ENCODE assay signal across 2 cellular contexts in the genomic region with DNA sequence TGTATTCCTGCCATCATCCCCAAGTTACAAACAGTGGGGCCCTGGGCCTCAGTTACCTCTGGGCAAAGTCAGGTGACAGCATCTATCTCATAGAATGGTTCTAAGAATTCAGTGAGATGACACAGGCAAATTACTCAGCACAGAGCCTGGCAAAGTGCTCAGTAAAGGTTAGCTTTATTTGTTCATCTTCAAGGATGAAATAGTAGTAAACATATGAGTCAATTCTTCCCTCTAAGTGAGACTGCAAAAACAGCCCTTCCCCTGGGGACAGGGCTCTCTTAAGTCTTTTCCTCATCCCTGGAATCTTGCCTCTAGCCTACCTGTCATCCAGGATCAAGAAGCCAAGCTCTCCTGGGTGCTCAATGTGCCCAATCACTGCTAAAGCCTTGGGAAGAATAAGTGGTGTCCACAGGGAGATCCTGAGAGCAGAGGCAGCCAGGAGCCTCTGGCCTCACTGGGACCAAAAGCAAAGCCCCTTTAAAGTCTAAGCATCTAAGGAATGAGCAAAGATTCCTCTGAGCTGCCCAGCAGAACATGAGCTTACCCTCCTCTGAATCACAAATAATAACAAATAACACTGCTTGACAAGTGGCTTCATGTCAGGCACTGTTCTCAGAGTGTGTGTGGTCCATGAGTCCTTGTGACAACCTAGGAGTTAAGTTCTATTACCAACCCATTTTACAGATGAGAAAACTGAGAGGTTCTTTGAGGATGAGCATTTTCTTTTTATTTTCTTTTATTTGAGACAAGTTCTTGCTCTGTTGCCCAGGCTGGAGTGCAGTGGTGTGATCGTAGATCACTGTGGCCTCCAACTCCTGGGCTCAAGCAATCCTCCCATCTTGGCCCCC.
TF ChIP-seq lines count a peak whose summit lies in the region.

No MANE protein-coding gene starts in this region.

TF ChIP-seq in IMR-90, 13 proteins besides CTCF, POLR2A, EP300 and RAD21:
- TF ChIP-seq, protein P1, sequence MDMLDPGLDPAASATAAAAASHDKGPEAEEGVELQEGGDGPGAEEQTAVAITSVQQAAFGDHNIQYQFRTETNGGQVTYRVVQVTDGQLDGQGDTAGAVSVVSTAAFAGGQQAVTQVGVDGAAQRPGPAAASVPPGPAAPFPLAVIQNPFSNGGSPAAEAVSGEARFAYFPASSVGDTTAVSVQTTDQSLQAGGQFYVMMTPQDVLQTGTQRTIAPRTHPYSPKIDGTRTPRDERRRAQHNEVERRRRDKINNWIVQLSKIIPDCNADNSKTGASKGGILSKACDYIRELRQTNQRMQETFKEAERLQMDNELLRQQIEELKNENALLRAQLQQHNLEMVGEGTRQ (IDR thresholded peaks at IDR 0.05; ENCODE audit: low read depth, low read length), result peak; percentile 59; the same call in 1 of the 2 replicates
- TF ChIP-seq MXI1 (IDR thresholded peaks at IDR 0.05; ENCODE audit: borderline replicate concordance, low read depth, low read length) (no peak), MAFK (IDR thresholded peaks at IDR 0.05; ENCODE audit: low read depth, low read length) (0 out of 2 replicates have a peak, but pooled peaks have one; percentile 6), FOS (IDR thresholded peaks at IDR 0.05; ENCODE audit: low read depth, low read length) (peak; percentile 52; the same call in 1 of the 2 replicates), CEBPB (IDR thresholded peaks at IDR 0.05; ENCODE audit: low read depth, low read length) (peak; percentile 36; the same call in 1 of the 2 replicates), NFE2L2 (IDR thresholded peaks at IDR 0.05; ENCODE audit: low read depth, low read length) (peak; percentile 73), BHLHE40 (IDR thresholded peaks at IDR 0.05; ENCODE audit: low read depth, low read length) (no peak), RCOR1 (IDR thresholded peaks at IDR 0.05; ENCODE audit: insufficient replicate concordance, low read length) (peak; percentile 96)

TF ChIP-seq in K562, 482 proteins besides CTCF, POLR2A, EP300 and RAD21:
- TF ChIP-seq GABPA (tag; conservative IDR thresholded peaks at IDR 0.05; ENCODE audit: low read depth) (no peak), POLR2G (IDR thresholded peaks at IDR 0.05; ENCODE audit: low read depth, low read length) (no peak), RBM25 (IDR thresholded peaks at IDR 0.05; ENCODE audit: low read depth, low read length, severe bottlenecking) (peak; percentile 45), RFX5 (IDR thresholded peaks at IDR 0.05; ENCODE audit: low read depth, low read length) (no peak)
- TF ChIP-seq, protein P2, sequence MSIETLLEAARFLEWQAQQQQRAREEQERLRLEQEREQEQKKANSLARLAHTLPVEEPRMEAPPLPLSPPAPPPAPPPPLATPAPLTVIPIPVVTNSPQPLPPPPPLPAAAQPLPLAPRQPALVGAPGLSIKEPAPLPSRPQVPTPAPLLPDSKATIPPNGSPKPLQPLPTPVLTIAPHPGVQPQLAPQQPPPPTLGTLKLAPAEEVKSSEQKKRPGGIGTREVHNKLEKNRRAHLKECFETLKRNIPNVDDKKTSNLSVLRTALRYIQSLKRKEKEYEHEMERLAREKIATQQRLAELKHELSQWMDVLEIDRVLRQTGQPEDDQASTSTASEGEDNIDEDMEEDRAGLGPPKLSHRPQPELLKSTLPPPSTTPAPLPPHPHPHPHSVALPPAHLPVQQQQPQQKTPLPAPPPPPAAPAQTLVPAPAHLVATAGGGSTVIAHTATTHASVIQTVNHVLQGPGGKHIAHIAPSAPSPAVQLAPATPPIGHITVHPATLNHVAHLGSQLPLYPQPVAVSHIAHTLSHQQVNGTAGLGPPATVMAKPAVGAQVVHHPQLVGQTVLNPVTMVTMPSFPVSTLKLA (conservative IDR thresholded peaks at IDR 0.05), result no peak
